ENCODE assay signal across 16 cellular contexts in the genomic region with DNA sequence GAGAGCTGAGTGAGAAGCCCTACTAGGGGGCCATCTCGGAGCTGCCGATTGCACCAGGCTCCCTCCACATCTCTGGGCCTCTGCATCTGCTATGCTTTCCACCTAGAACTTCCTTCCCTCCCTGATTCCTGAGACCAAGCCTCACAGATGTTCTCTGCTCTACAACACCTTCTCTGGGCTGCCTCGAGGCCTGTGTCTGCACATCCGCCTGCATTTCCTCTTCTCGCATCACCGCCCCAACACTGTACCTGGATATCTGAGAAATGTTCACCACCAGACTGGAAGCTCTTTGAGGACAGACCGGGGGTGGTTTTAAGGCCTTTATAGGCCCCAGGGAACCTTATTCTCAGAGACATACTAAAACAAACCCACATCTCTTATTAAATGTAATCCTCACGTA. TPM values are rescaled to one million over a fixed set of nuclear protein-coding genes. Genes with fewer than 3 reads are reported as not detected.
DNase-seq lines count a peak whose midpoint lies in the region; ATAC-seq, FAIRE-seq and TF ChIP-seq lines count a peak whose summit lies in the region.
"Had no signal": no experiment of that assay in that cellular context is flagged by ENCODE, and none has a peak within 500 bp of the region (broad histone marks: within the 10 kb centered on the region; RNA-seq: fewer than 3 reads in every experiment).

No MANE protein-coding gene starts in this region.

- H4K20me1 ChIP-seq in BLaER1 (peaks cover 43% of the 10 kb centered on the region), Loucy (ENCODE audit: insufficient read depth, low read length, poor library complexity, severe bottlenecking) (no peaks in the 10 kb centered on the region), neural progenitor cell (ENCODE audit: low read depth) (peaks cover 48% of the 10 kb centered on the region)

- H3K36me3 ChIP-seq in BLaER1, result peaks cover 6% of the 10 kb centered on the region; the same call in 1 of the 2 replicates
- H3K36me3 ChIP-seq in Loucy (ENCODE audit: insufficient read depth, low read length), result no peaks in the 10 kb centered on the region
- H3K36me3 ChIP-seq in neural progenitor cell, result no peaks in the 10 kb centered on the region
- H3K36me3 ChIP-seq: BE2C, Peyer's patch had no signal

- no peaks in the 10 kb centered on the region for H3K9me3 Mint-ChIP-seq in neural progenitor cell
- H3K9me3 Mint-ChIP-seq: activated CD4-positive, alpha-beta memory T cell treated with anti-CD3 and anti-CD28 coated beads for 36 hours; T-helper 2 cell treated with Interferon-gamma antibody and Interleukin-4, amounts not matched to agents 5 μg/mL and 100 μg/mL, for 36 hours had no signal

- H3K79me2 ChIP-seq in Loucy (ENCODE audit: insufficient read depth, low read length) (peaks cover 22% of the 10 kb centered on the region), neural progenitor cell (ENCODE audit: low read depth) (peaks cover 38% of the 10 kb centered on the region)

- H3K4me2 ChIP-seq in BLaER1 (peak overlapping the region; percentile 86), Loucy (ENCODE audit: low read depth, low read length, poor library complexity, severe bottlenecking) (no peak overlapping the region), neural progenitor cell (no peak overlapping the region)

- DNase-seq in epithelial cell of prostate (ENCODE audit: low read depth, low spot score), result no peak
- DNase-seq in neural progenitor cell (ENCODE audit: low spot score), result no peak
- no peak for DNase-seq in GM12891 (ENCODE audit: insufficient read length, low spot score)
- DNase-seq: activated CD4-positive, alpha-beta memory T cell treated with anti-CD3 and anti-CD28 coated beads for 36 hours; activated gamma-delta T cell treated with Interleukin-2 at 50 U/mL for 16 hours; BE2C; islet precursor cell; occipital lobe; Peyer's patch; stimulated activated CD4-positive, alpha-beta T cell treated with anti-CD3 and anti-CD28 coated beads, Interleukin-15, amount 100 ng/mL, for 24 hours had no signal

- FAIRE-seq in GM12891 (lab: Jason Lieb, UNC), result no peak

- H3K9ac ChIP-seq in BLaER1 (no peak overlapping the region), Loucy (ENCODE audit: low read depth, low read length, poor library complexity, severe bottlenecking) (peak overlapping the region; percentile 8), neural progenitor cell (no peak overlapping the region)

- H3K36me3 Mint-ChIP-seq in neural progenitor cell, result peaks cover 7% of the 10 kb centered on the region
- H3K36me3 Mint-ChIP-seq: activated CD4-positive, alpha-beta memory T cell treated with anti-CD3 and anti-CD28 coated beads for 36 hours had no signal

- peaks cover 12% of the 10 kb centered on the region for H3K27me3 Mint-ChIP-seq in neural progenitor cell (ENCODE audit: insufficient read depth, low read depth)
- H3K27me3 Mint-ChIP-seq: activated CD4-positive, alpha-beta memory T cell treated with anti-CD3 and anti-CD28 coated beads for 36 hours had no signal

- H3K27me3 ChIP-seq in BLaER1 (no peaks in the 10 kb centered on the region), Loucy (ENCODE audit: insufficient read depth, low read length, poor library complexity, severe bottlenecking) (no peaks in the 10 kb centered on the region), neural progenitor cell (no peaks in the 10 kb centered on the region)
- H3K27me3 ChIP-seq: BE2C, Peyer's patch had no signal

- H3K4me3 ChIP-seq in BLaER1 (no peak overlapping the region), Loucy (ENCODE audit: low read length, poor library complexity, severe bottlenecking) (no peak overlapping the region), neural progenitor cell (no peak overlapping the region)
- H3K4me3 ChIP-seq: Peyer's patch had no signal

- H3K27ac ChIP-seq in BLaER1 (no peak overlapping the region; the same call in 1 of the 2 replicates), epithelial cell of prostate (peak overlapping the region; percentile 99), neural progenitor cell (peak overlapping the region; percentile 89)
- H3K27ac ChIP-seq: Peyer's patch had no signal

- peak overlapping the region; percentile 92 for H3K27ac Mint-ChIP-seq in neural progenitor cell
- H3K27ac Mint-ChIP-seq: activated CD4-positive, alpha-beta memory T cell treated with anti-CD3 and anti-CD28 coated beads for 36 hours; T-helper 2 cell treated with Interferon-gamma antibody and Interleukin-4, amounts not matched to agents 5 μg/mL and 100 μg/mL, for 36 hours had no signal

- H3K4me1 ChIP-seq in BLaER1 (peaks cover 61% of the 10 kb centered on the region), Loucy (ENCODE audit: insufficient read depth, low read length, poor library complexity, severe bottlenecking) (peaks cover 52% of the 10 kb centered on the region), neural progenitor cell (peaks cover 75% of the 10 kb centered on the region)
- H3K4me1 ChIP-seq: BE2C had no signal

- H3K4me1 Mint-ChIP-seq in neural progenitor cell, result peaks cover 67% of the 10 kb centered on the region

- H3K9me3 ChIP-seq in BLaER1 (no peaks in the 10 kb centered on the region), Loucy (ENCODE audit: insufficient read depth, low read depth, low read length) (no peaks in the 10 kb centered on the region), neural progenitor cell (ENCODE audit: low read depth) (no peaks in the 10 kb centered on the region)
- H3K9me3 ChIP-seq: BE2C, Peyer's patch had no signal

- no peak for TF ChIP-seq POLR2A in GM12891 (IDR thresholded peaks at IDR 0.05; ENCODE audit: low read depth, low read length)

- TF ChIP-seq CTCF in Loucy (conservative IDR thresholded peaks at IDR 0.05; ENCODE audit: low read length) (no peak), neural progenitor cell (IDR thresholded peaks at IDR 0.05) (no peak)

- no peaks in the 10 kb centered on the region for H3K9me2 ChIP-seq in Loucy (replicated peaks; ENCODE audit: low read depth, low read length)

- no peak for ATAC-seq in HG03378 (IDR thresholded peaks at IDR 0.05; ENCODE audit: unreplicated experiment)
- no peak for ATAC-seq in GM18502 (IDR thresholded peaks at IDR 0.05; ENCODE audit: poor library complexity, unreplicated experiment)
- ATAC-seq in GM19351 (IDR thresholded peaks at IDR 0.05; ENCODE audit: unreplicated experiment), result no peak

- H2AFZ ChIP-seq in Loucy (ENCODE audit: low read length), result no peak overlapping the region
- H2AFZ ChIP-seq in neural progenitor cell (replicated peaks), result no peak overlapping the region

- no peaks in the 10 kb centered on the region for H3F3A ChIP-seq in Loucy (ENCODE audit: low read depth)
- H3F3A ChIP-seq in neural progenitor cell (ENCODE audit: low read depth), result peaks cover 72% of the 10 kb centered on the region

- peak overlapping the region; percentile 43 for H3K4me3 Mint-ChIP-seq in neural progenitor cell
- H3K4me3 Mint-ChIP-seq: activated CD4-positive, alpha-beta memory T cell treated with anti-CD3 and anti-CD28 coated beads for 36 hours; T-helper 2 cell treated with Interferon-gamma antibody and Interleukin-4, amounts not matched to agents 5 μg/mL and 100 μg/mL, for 36 hours had no signal

TF ChIP-seq in GM12891, 5 proteins besides CTCF, POLR2A, EP300 and RAD21:
- TF ChIP-seq SPI1 (IDR thresholded peaks at IDR 0.05; ENCODE audit: low read depth, low read length), result no peak
- no peak for TF ChIP-seq POU2F2 (IDR thresholded peaks at IDR 0.05; ENCODE audit: low read depth, low read length)
- TF ChIP-seq POLR2AphosphoS5 (IDR thresholded peaks at IDR 0.05; ENCODE audit: low read depth, low read length), result no peak
- no peak for TF ChIP-seq TAF1 (IDR thresholded peaks at IDR 0.05; ENCODE audit: low read depth, low read length)
- no peak for TF ChIP-seq PAX5 (IDR thresholded peaks at IDR 0.05; ENCODE audit: insufficient read depth, low read length, severe bottlenecking)

RNA-seq across cellular contexts. Expression of a gene that starts 20.7 kb away (rescaled TPM):
- 68.8 and 96.0 TPM in 2 replicates for total RNA-seq in neural progenitor cell (ENCODE audit: low replicate concordance)
- polyA plus RNA-seq in GM12891 (2012; ENCODE audit: low read depth, missing spikeins), result 15.6 TPM

RNA-seq across cellular contexts. Expression of a gene that starts 53.8 kb away (rescaled TPM):
- 37.0 and 60.6 TPM in 2 replicates for total RNA-seq in neural progenitor cell (ENCODE audit: low replicate concordance)
- polyA plus RNA-seq in GM12891 (2012; ENCODE audit: low read depth, missing spikeins), result 9.9 TPM

RNA-seq across cellular contexts. Expression of a gene that starts 53.9 kb away (rescaled TPM):
- 9.4 and 14.6 TPM in 2 replicates for total RNA-seq in neural progenitor cell (ENCODE audit: low replicate concordance)
- polyA plus RNA-seq in GM12891 (2012; ENCODE audit: low read depth, missing spikeins), result 6.9 TPM
